Comparison of ENCODE assay signal across 16 cellular contexts in the genomic region with DNA sequence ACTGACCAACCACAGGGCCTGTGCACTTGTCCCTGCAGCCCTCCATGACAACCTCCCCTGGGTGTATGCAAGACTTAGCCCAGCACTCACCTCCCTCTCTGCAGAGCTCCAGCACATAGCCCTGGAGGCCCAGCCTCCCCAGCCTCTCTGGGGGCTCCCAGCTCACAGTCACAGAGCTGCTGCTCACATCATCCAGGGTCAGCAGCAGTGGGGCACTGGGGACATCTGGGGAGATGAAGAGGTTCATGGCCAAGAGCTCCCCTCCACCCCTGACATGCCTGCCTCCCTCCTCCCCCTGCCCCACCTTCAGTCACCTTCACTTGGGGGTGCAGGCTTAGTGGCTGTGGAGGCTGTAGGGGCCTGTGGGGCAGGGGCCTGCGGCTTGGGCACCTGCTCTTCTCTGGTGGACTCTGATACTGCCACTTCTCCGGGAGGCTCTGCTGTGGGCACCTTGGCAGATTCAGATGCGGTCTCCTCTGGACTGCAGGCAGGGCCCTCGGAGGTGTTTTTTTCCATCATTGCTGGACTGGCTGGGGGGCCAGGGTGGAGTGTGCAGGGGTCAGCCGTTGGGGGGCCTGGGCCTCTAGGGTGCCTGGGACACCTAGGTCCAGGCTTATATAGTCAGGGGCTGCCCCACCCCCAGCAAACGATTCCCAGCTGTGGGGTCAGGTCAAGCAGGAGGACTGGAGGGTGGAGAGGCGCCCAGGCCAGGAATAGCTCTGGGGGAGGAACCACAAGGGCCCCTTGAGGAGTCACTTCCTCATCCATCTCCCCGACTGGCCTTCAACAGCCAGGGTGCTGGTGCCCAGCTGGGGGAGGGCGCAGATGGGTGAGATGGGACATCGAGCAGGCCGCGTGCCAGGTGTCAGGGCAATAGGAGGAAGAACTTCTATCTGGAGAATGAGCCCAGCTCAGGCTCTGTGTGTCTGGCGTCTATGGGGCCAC. TPM values are rescaled to one million over a fixed set of nuclear protein-coding genes. Genes with fewer than 3 reads are reported as not detected.
DNase-seq lines count a peak whose midpoint lies in the region; ATAC-seq and TF ChIP-seq lines count a peak whose summit lies in the region.
"Had no signal": no experiment of that assay in that cellular context is flagged by ENCODE, and none has a peak within 500 bp of the region (broad histone marks: within the 10 kb centered on the region; RNA-seq: fewer than 3 reads in every experiment).

A gene with protein sequence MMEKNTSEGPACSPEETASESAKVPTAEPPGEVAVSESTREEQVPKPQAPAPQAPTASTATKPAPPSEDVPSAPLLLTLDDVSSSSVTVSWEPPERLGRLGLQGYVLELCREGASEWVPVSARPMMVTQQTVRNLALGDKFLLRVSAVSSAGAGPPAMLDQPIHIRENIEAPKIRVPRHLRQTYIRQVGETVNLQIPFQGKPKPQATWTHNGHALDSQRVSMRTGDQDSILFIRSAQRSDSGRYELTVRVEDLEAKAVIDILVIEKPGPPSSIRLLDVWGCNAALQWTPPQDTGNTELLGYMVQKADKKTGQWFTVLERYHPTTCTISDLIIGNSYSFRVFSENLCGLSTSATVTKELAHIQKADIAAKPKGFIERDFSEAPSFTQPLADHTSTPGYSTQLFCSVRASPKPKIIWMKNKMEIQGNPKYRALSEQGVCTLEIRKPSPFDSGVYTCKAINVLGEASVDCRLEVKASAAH (minus strand): TSS at position 590 of the 945 bp plus-strand sequence. CDS start 71 bp downstream, at position 519.

- ATAC-seq in heart right ventricle (peak in 7 of 8 donors; percentile 5 to 71 (median 47)), GM21786 (IDR thresholded peaks at IDR 0.05; ENCODE audit: unreplicated experiment) (no peak)
- ATAC-seq: CD8-positive, alpha-beta T cell had no signal

- H3K36me3 ChIP-seq in heart right ventricle, result no peaks in the 10 kb centered on the region
- H3K36me3 ChIP-seq in sigmoid colon, result no peaks in the 10 kb centered on the region

- no peak for TF ChIP-seq EP300 in sigmoid colon (IDR thresholded peaks at IDR 0.05)

- WGBS in heart right ventricle, 2 donors, result 71 to 75% methylated on average over 13 of the region's 13 CpGs
- WGBS in sigmoid colon, 2 donors, result 64 to 75% methylated on average over 13 of the region's 13 CpGs

- H3K27me3 ChIP-seq in heart right ventricle (peaks cover 0 to 4% (median 0%) of the 10 kb centered on the region in 7 donors), sigmoid colon (peaks cover 0 to 3% (median 0%) of the 10 kb centered on the region in 3 donors)

- H3K4me1 ChIP-seq in heart right ventricle, result peaks cover 0 to 26% (median 0%) of the 10 kb centered on the region in 9 donors
- H3K4me1 ChIP-seq in sigmoid colon, result no peaks in the 10 kb centered on the region

- no peaks in the 10 kb centered on the region for H3K9me3 ChIP-seq in heart right ventricle
- no peaks in the 10 kb centered on the region for H3K9me3 ChIP-seq in sigmoid colon

- TF ChIP-seq POLR2A in sigmoid colon (IDR thresholded peaks at IDR 0.05), result no peak

- peak; percentile 36 for DNase-seq in GM03348 (ENCODE audit: low spot score)
- peak; percentile 57 for DNase-seq in NAMALWA (ENCODE audit: low spot score)
- DNase-seq in heart right ventricle, result peak; percentile 22 to 54
- DNase-seq in sigmoid colon, result peak; percentile 75
- no peak for DNase-seq in NCI-H510A treated with DMSO at 0.1 percent for 48 hours (lab: John Stamatoyannopoulos, UW)
- no peak for DNase-seq in NK-92 treated with Interleukin-12 subunit alpha and Interleukin-12 subunit beta, amount 100 ng/mL, for 24 hours (lab: John Stamatoyannopoulos, UW)
- DNase-seq in activated CD4-positive, alpha-beta T cell treated with anti-CD3 and anti-CD28 coated beads, Interleukin-2, amount 50 U/mL, for 4 hours, result no peak
- DNase-seq: activated CD4-positive, alpha-beta T cell treated with anti-CD3 and anti-CD28 coated beads for 4 hours; activated gamma-delta T cell; CD8-positive, alpha-beta T cell; central memory CD4-positive, alpha-beta T cell; naive B cell; NCI-H226 had no signal

- no peak within 1 kb of the TSS for H3K27ac ChIP-seq in heart right ventricle
- no peak within 1 kb of the TSS for H3K27ac ChIP-seq in sigmoid colon

- no peak within 1 kb of the TSS for H3K4me3 ChIP-seq in heart right ventricle
- H3K4me3 ChIP-seq in sigmoid colon, result no peak within 1 kb of the TSS

- intact Hi-C loops in heart right ventricle (cut with DNase I) (no loop called here), sigmoid colon (cut with DNase I) (no loop called here)

- TF ChIP-seq CTCF in heart right ventricle (IDR thresholded peaks at IDR 0.05), result no peak
- TF ChIP-seq CTCF in sigmoid colon (IDR thresholded peaks at IDR 0.05), result no peak

RNA-seq across cellular contexts. Expression of the gene that starts here (rescaled TPM):
- total RNA-seq in heart right ventricle, result not detected
- polyA plus RNA-seq in heart right ventricle, result not detected
- total RNA-seq in sigmoid colon, result not detected
- not detected for polyA plus RNA-seq in sigmoid colon
- total RNA-seq: CD8-positive, alpha-beta T cell; epithelial cell of proximal tubule; SK-MEL-5 had no signal

Comparison
In these comparisons a context has a peak if more than half of its experiments do, and no peak if none do; other contexts are left out.
1. Peak in DNase-seq and ATAC-seq in heart right ventricle; RNA of the gene not detected or under 1 TPM.
2. Peak in DNase-seq in sigmoid colon; RNA of the gene not detected or under 1 TPM.
3. DNase-seq: peak in GM03348 (single experiment) and NAMALWA (single experiment); none in NCI-H510A treated with DMSO at 0.1 percent for 48 hours (single experiment), NK-92 treated with Interleukin-12 subunit alpha and Interleukin-12 subunit beta, amount 100 ng/mL, for 24 hours (single experiment) and activated CD4-positive, alpha-beta T cell treated with anti-CD3 and anti-CD28 coated beads, Interleukin-2, amount 50 U/mL, for 4 hours (0 of 2).